Comparison of ENCODE assay signal across 18 cellular contexts in the genomic region with DNA sequence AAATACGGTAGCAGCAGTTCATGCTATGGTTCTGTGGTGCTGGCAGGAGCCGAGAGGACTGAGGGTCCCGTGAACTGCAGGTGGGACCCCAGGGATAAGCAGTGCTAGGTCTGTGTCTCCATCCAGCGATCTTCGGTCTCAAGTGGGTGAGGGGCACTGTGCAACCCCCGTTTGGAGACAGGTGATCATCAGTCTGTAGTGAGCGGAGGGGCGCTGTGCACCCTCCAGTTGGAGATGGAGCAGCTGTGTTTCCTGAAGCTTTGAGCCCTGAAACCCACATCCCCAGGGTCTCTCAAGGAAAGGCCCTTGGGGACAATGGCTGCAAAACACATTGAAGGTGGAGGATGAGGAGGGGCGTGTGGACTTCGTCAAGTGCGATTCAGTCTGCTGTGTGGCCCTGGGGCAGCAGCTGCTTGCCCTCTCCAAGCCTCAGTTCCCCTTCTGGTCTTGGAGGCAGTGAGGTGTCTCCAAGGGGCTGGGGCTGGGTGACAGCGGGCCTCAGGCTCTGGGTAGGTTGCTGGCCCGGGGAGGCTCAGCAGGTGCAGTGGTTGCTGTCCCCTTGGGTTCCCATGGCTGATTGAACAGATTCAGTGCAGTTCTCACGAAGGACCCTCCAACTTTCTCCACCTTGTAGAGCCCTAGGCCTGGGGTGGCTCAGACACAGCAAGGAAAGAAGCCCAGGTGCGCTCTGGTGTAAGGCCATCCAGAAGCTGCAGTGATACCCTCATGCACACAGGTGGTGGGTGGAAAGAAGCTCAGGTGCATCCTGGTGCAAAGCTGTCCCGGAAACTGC.
"Had no signal": no experiment of that assay in that cellular context is flagged by ENCODE, and none has a peak within 500 bp of the region (broad histone marks: within the 10 kb centered on the region; RNA-seq: fewer than 3 reads in every experiment).

No MANE protein-coding gene starts in this region.

- ATAC-seq: activated CD8-positive, alpha-beta memory T cell treated with anti-CD3 and anti-CD28 coated beads, Interleukin-2, amount 10 ng/mL, durations not matched to agents 7 days and 5 days; left ventricle myocardium superior; psoas muscle; right lobe of liver had no signal

- H3K27ac ChIP-seq: adrenal gland, hepatocyte, psoas muscle, right lobe of liver, thyroid gland, vagina had no signal

- H3K4me1 Mint-ChIP-seq: activated CD8-positive, alpha-beta memory T cell treated with anti-CD3 and anti-CD28 coated beads, Interleukin-2, amount 10 ng/mL, durations not matched to agents 7 days and 5 days; endodermal cell had no signal

- H3K36me3 ChIP-seq: adrenal gland, right lobe of liver, thyroid gland, vagina had no signal

- H2AFZ ChIP-seq: hepatocyte had no signal

- H3K27me3 ChIP-seq: adrenal gland, hepatocyte, right lobe of liver, thyroid gland, vagina had no signal

- H3K27ac Mint-ChIP-seq: activated CD8-positive, alpha-beta memory T cell treated with anti-CD3 and anti-CD28 coated beads, Interleukin-2, amount 10 ng/mL, durations not matched to agents 7 days and 5 days; activated naive CD4-positive, alpha-beta T cell treated with anti-CD3 and anti-CD28 coated beads for 36 hours; activated T-helper 2 cell treated with anti-CD3 and anti-CD28 coated beads, Interferon-gamma antibody, Interleukin-2, Interleukin-4, amounts not matched to agents 10 μg/mL and 5 μg/mL and 100 μg/mL, durations not matched to agents 14 hours and 24 hours and 36 hours; endodermal cell; nephron progenitor cell had no signal

- DNase-seq: activated CD4-positive, alpha-beta T cell treated with anti-CD3 and anti-CD28 coated beads for 1 hour; activated CD4-positive, alpha-beta T cell treated with anti-CD3 and anti-CD28 coated beads, Interleukin-2, amount 50 U/mL, for 48 hours; activated CD8-positive, alpha-beta memory T cell treated with anti-CD3 and anti-CD28 coated beads, Interleukin-2, amount 10 ng/mL, durations not matched to agents 7 days and 5 days; activated naive CD4-positive, alpha-beta T cell treated with anti-CD3 and anti-CD28 coated beads for 36 hours; activated T-cell treated with anti-CD3 and anti-CD28 coated beads, Interleukin-2, amount 50 U/mL, for 1 hour; adrenal gland; endodermal cell; kidney glomerular epithelial cell; left ventricle myocardium superior; mesendoderm; nephron progenitor cell; psoas muscle; stimulated activated CD4-positive, alpha-beta T cell treated with anti-CD3 and anti-CD28 coated beads, Interleukin-1b, Interleukin-23, amount 100 ng/mL, for 48 hours; thyroid gland had no signal

- H3K4me2 ChIP-seq: hepatocyte had no signal

- H3K27me3 Mint-ChIP-seq: activated CD8-positive, alpha-beta memory T cell treated with anti-CD3 and anti-CD28 coated beads, Interleukin-2, amount 10 ng/mL, durations not matched to agents 7 days and 5 days had no signal

- H3K79me2 ChIP-seq: hepatocyte had no signal

- H3K9me3 Mint-ChIP-seq: activated naive CD4-positive, alpha-beta T cell treated with anti-CD3 and anti-CD28 coated beads for 36 hours; activated T-helper 2 cell treated with anti-CD3 and anti-CD28 coated beads, Interferon-gamma antibody, Interleukin-2, Interleukin-4, amounts not matched to agents 10 μg/mL and 5 μg/mL and 100 μg/mL, durations not matched to agents 14 hours and 24 hours and 36 hours; endodermal cell had no signal

- H3K4me3 ChIP-seq: adrenal gland, hepatocyte, psoas muscle, right lobe of liver, thyroid gland, vagina had no signal

- H3K4me3 Mint-ChIP-seq: activated CD8-positive, alpha-beta memory T cell treated with anti-CD3 and anti-CD28 coated beads, Interleukin-2, amount 10 ng/mL, durations not matched to agents 7 days and 5 days; activated naive CD4-positive, alpha-beta T cell treated with anti-CD3 and anti-CD28 coated beads for 36 hours; endodermal cell; nephron progenitor cell had no signal

- H3K36me3 Mint-ChIP-seq: activated CD8-positive, alpha-beta memory T cell treated with anti-CD3 and anti-CD28 coated beads, Interleukin-2, amount 10 ng/mL, durations not matched to agents 7 days and 5 days had no signal

- H3K9me3 ChIP-seq: adrenal gland, psoas muscle, right lobe of liver, thyroid gland, vagina had no signal

- H3K4me1 ChIP-seq: adrenal gland, psoas muscle, right lobe of liver, thyroid gland, vagina had no signal
